In genomic region chr7:82442492-82443043, GRCh38 we compare ENCODE assay signal across 8 cellular contexts. TPM values are rescaled to one million over a fixed set of nuclear protein-coding genes. Genes with fewer than 3 reads are reported as not detected.
A peak's percentile ranks its signal among the peaks of the same experiment; 100 is the strongest.
DNase-seq lines count a peak whose midpoint lies in the region; ATAC-seq, FAIRE-seq and TF ChIP-seq lines count a peak whose summit lies in the region.

No MANE protein-coding gene starts in this region.

- H3K4me1 Mint-ChIP-seq in CD8-positive, alpha-beta memory T cell, result peaks cover 8 to 10% (median 9%) of the 10 kb centered on the region in 3 donors

- H3K27me3 ChIP-seq in CD8-positive, alpha-beta memory T cell (ENCODE audit: insufficient read depth, low read length, poor library complexity, severe bottlenecking), result no peaks in the 10 kb centered on the region
- H3K27me3 ChIP-seq in ascending aorta (no peaks in the 10 kb centered on the region), keratinocyte (ENCODE audit: control insufficient read depth, extremely low read depth, insufficient read depth, low read length) (no peaks in the 10 kb centered on the region)

- no peaks in the 10 kb centered on the region for H3K9me3 ChIP-seq in CD8-positive, alpha-beta memory T cell (ENCODE audit: low read length)
- H3K9me3 ChIP-seq in ascending aorta (no peaks in the 10 kb centered on the region), keratinocyte (ENCODE audit: control insufficient read depth, low read depth, low read length) (no peaks in the 10 kb centered on the region)

- no peaks in the 10 kb centered on the region for H4K20me1 ChIP-seq in keratinocyte (ENCODE audit: control insufficient read depth, extremely low read depth, insufficient read depth, low read length)

- peak overlapping the region; percentile 60 for H3K9ac ChIP-seq in keratinocyte (ENCODE audit: control insufficient read depth, extremely low read depth, insufficient read depth, low read length)

- no peaks in the 10 kb centered on the region for H3K79me2 ChIP-seq in keratinocyte (ENCODE audit: control insufficient read depth, insufficient read depth, low read length)

- H3K9me3 Mint-ChIP-seq in CD8-positive, alpha-beta memory T cell, result peaks cover 0 to 7% (median 2%) of the 10 kb centered on the region in 5 donors

- TF ChIP-seq CTCF in ascending aorta (IDR thresholded peaks at IDR 0.05) (no peak), keratinocyte (optimal IDR thresholded peaks at IDR 0.05 in 1 of 3, IDR thresholded peaks at IDR 0.05 in 1 of 3, conservative IDR thresholded peaks at IDR 0.05 in 1 of 3; ENCODE audit: extremely low read depth in 1 of 3, insufficient read depth in 2 of 3, low read length in 3 of 3) (no peak)

- no peak for FAIRE-seq in keratinocyte (lab: Jason Lieb, UNC)

- H3K9me1 ChIP-seq in keratinocyte (ENCODE audit: control insufficient read depth, extremely low read depth, insufficient read depth, low read length), result no peaks in the 10 kb centered on the region

- H3K4me2 ChIP-seq in keratinocyte (ENCODE audit: control insufficient read depth, extremely low read depth, insufficient read depth, low read depth, low read length), result peak overlapping the region; percentile 82

- H2AFZ ChIP-seq in keratinocyte (ENCODE audit: control insufficient read depth, low read length), result peak overlapping the region; percentile 91

- CTCF ChIA-PET in CD8-positive, alpha-beta memory T cell (lab: Charles Lee), result no interaction called here

- no peaks in the 10 kb centered on the region for H3K36me3 ChIP-seq in CD8-positive, alpha-beta memory T cell (ENCODE audit: insufficient read depth, low read length)
- no peaks in the 10 kb centered on the region for H3K36me3 ChIP-seq in ascending aorta
- no peaks in the 10 kb centered on the region for H3K36me3 ChIP-seq in keratinocyte (ENCODE audit: control insufficient read depth in 2 of 2, extremely low read depth in 1 of 2, insufficient read depth in 2 of 2, low read length in 2 of 2)

- DNase-seq in CD8-positive, alpha-beta memory T cell, result no peak
- no peak for DNase-seq in ascending aorta (ENCODE audit: low spot score in 2 of 2)
- no peak for DNase-seq in keratinocyte (ENCODE audit: low read depth, low spot score)
- DNase-seq in superior temporal gyrus (ENCODE audit: extremely low spot score), result peak; percentile 53
- DNase-seq in UCSD-AML1 (lab: John Stamatoyannopoulos, UW; ENCODE audit: unreplicated experiment), result no peak
- no peak for DNase-seq in NCI-H128 (lab: John Stamatoyannopoulos, UW; ENCODE audit: unreplicated experiment)

- dilution Hi-C loops in keratinocyte (cut with MboI; ENCODE audit: extremely low pct_ligation_motif_present, low sequenced_read_pairs), result no loop called here

- no peaks in the 10 kb centered on the region for H3K36me3 Mint-ChIP-seq in CD8-positive, alpha-beta memory T cell

- peak overlapping the region in 5 of 7 donors; percentile 24 to 68 (median 39) for H3K4me3 Mint-ChIP-seq in CD8-positive, alpha-beta memory T cell

- H3K27me3 Mint-ChIP-seq in CD8-positive, alpha-beta memory T cell, result peaks cover 12 to 42% of the 10 kb centered on the region in 2 donors

- H3K27ac Mint-ChIP-seq in CD8-positive, alpha-beta memory T cell, result no peak overlapping the region

- H3K4me1 ChIP-seq in CD8-positive, alpha-beta memory T cell (ENCODE audit: insufficient read depth, low read length), result no peaks in the 10 kb centered on the region
- H3K4me1 ChIP-seq in ascending aorta (no peaks in the 10 kb centered on the region), keratinocyte (ENCODE audit: control insufficient read depth, extremely low read depth, insufficient read depth, low read length) (peaks cover 10% of the 10 kb centered on the region)

- no peak overlapping the region for H3K4me3 ChIP-seq in CD8-positive, alpha-beta memory T cell (ENCODE audit: low read length)
- H3K4me3 ChIP-seq in ascending aorta, result peak overlapping the region; percentile 81 to 96
- H3K4me3 ChIP-seq in keratinocyte (ENCODE audit: control insufficient read depth in 2 of 3, extremely low read depth in 1 of 3, insufficient read depth in 2 of 3, low read depth in 1 of 3, low read length in 3 of 3), result peak overlapping the region; percentile 57 to 85 (median 73)

- no peak overlapping the region for H3K27ac ChIP-seq in CD8-positive, alpha-beta memory T cell (ENCODE audit: low read depth, low read length)
- peak overlapping the region; percentile 87 to 94 for H3K27ac ChIP-seq in ascending aorta
- H3K27ac ChIP-seq in keratinocyte (ENCODE audit: control insufficient read depth, insufficient read depth, low read length), result no peak overlapping the region

- POLR2A ChIA-PET in CD8-positive, alpha-beta memory T cell (lab: Charles Lee), result no interaction called here

- intact Hi-C loops in ascending aorta (cut with DNase I), result loop anchor here (5.0 kb wide), 2 partner anchors 40 to 130 kb away; no protein-coding TSS in a partner anchor

- ATAC-seq in HG02798 (IDR thresholded peaks at IDR 0.05; ENCODE audit: poor library complexity, unreplicated experiment), result peak; percentile 5
- ATAC-seq in GM21717 (IDR thresholded peaks at IDR 0.05; ENCODE audit: unreplicated experiment), result no peak

RNA-seq across cellular contexts. Expression of gene CACNA2D1, which starts 1.0 kb away (rescaled TPM):
- total RNA-seq in CD8-positive, alpha-beta memory T cell, result not detected
- not detected for polyA plus RNA-seq in CD8-positive, alpha-beta memory T cell
- 17.3 TPM for total RNA-seq in ascending aorta
- 1.3 to 2.0 TPM (median 1.8 TPM) in 3 replicates for polyA plus RNA-seq in keratinocyte
- polyA plus RNA-seq in keratinocyte (2011; ENCODE audit: low read depth), result 2.5 TPM
- 0.79 and 1.4 TPM in 2 replicates for polyA plus RNA-seq in keratinocyte (2011; cell fraction: cytosol; rRNA removed)
- 2.8 and 4.2 TPM in 2 replicates for polyA plus RNA-seq in keratinocyte (2011; cell fraction: nucleus; rRNA removed)
- polyA plus RNA-seq in keratinocyte (2012; ENCODE audit: low replicate concordance), result 1.2 and 2.8 TPM in 2 replicates
- polyA minus RNA-seq in keratinocyte, result 1.3 to 13.0 TPM (median 4.8 TPM) in 3 replicates
- 7.3 TPM for polyA minus RNA-seq in keratinocyte (2011; cell fraction: cytosol; rRNA and poly(A)+ RNA removed)
- 9.0 and 19.7 TPM in 2 replicates for polyA minus RNA-seq in keratinocyte (2011; cell fraction: nucleus; rRNA and poly(A)+ RNA removed)

Comparison
In these comparisons a context has a peak if more than half of its experiments do, and no peak if none do; other contexts are left out.
1. H3K27ac ChIP-seq: peak in ascending aorta (2 of 2); none in CD8-positive, alpha-beta memory T cell (single experiment) and keratinocyte (single experiment).
2. RNA of gene CACNA2D1, which starts 1.0 kb away (total RNA-seq): 17.3 TPM in ascending aorta (single experiment); not detected in CD8-positive, alpha-beta memory T cell; every median in the first group is over 10 times any median in the second.